9 cellular contexts compared by ENCODE assay signal in the genomic region with DNA sequence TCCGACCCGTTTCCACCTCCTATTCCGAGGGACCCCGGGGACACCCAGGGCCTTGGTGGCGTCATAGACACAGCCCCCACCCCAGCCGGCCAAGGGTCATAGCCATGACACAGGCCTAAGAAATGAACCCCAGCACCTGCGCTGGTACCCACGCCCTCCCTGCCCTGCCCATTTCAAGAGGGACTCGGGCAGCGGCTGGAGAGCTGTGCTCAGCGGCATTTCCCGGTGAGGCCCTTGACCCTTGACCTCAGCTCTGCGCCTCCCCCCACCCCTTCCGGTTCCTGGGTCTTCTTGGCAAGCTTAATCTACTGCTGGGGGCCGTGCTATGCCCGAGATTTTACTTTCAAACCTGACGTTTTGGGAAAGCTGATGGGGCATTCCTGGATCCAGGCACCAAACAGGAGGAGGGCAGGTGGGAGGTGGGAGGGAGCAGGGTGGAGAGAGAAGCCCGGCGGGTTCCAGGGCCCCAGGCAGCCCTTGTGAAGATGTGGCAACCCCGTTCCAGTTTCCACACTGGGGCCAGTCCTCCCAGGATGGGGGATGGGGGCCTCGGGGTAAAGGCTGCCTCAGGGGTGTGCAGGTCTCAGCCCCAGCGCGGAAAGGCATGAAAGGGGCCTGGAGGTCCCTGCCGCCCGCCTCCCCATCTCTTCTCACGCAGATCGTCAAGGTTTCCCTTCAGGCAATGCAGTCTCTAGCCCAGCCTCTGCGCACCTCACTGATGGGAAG. TPM values are rescaled to one million over a fixed set of nuclear protein-coding genes. Genes with fewer than 3 reads are reported as not detected.
DNase-seq lines count a peak whose midpoint lies in the region; ATAC-seq and TF ChIP-seq lines count a peak whose summit lies in the region.
"Had no signal": no experiment of that assay in that cellular context is flagged by ENCODE, and none has a peak within 500 bp of the region (broad histone marks: within the 10 kb centered on the region; RNA-seq: fewer than 3 reads in every experiment).

SLC22A31 (minus strand) TSS at position 414 of the 726 bp plus-strand sequence; CDS start at position 378, 36 bp downstream.

- TF ChIP-seq CTCF in testis (IDR thresholded peaks at IDR 0.05): no peak

- H3K4me3 ChIP-seq in iPS-18a (ENCODE audit: low read length) (peak within 1 kb of the TSS; percentile 44), testis (peak within 1 kb of the TSS; percentile 29 to 36)

- peaks cover 7% of the 10 kb centered on the region for H3K9me3 Mint-ChIP-seq in activated T-cell treated with anti-CD3 and anti-CD28 coated beads, Interleukin-2, amount 50 U/mL, for 4 hours
- H3K9me3 Mint-ChIP-seq in T-cell: peaks cover 0 to 4% (median 0%) of the 10 kb centered on the region in 3 donors

- peaks cover 16% of the 10 kb centered on the region for H3K4me1 Mint-ChIP-seq in activated T-cell treated with anti-CD3 and anti-CD28 coated beads, Interleukin-2, amount 50 U/mL, for 4 hours (ENCODE audit: low read depth)
- peaks cover 0 to 21% (median 13%) of the 10 kb centered on the region in 3 donors for H3K4me1 Mint-ChIP-seq in T-cell

- CTCF ChIA-PET in T-cell (lab: Charles Lee): no interaction called here

- H3K4me3 Mint-ChIP-seq in activated T-cell treated with anti-CD3 and anti-CD28 coated beads, Interleukin-2, amount 50 U/mL, for 4 hours: peak within 1 kb of the TSS; percentile 35
- peak within 1 kb of the TSS; percentile 52 to 62 (median 59) for H3K4me3 Mint-ChIP-seq in T-cell

- H3K27ac ChIP-seq in iPS-18a (ENCODE audit: low read length) (no peak within 1 kb of the TSS), testis (no peak within 1 kb of the TSS)

- H3K36me3 Mint-ChIP-seq in activated T-cell treated with anti-CD3 and anti-CD28 coated beads, Interleukin-2, amount 50 U/mL, for 4 hours (ENCODE audit: insufficient read depth): no peaks in the 10 kb centered on the region
- no peaks in the 10 kb centered on the region for H3K36me3 Mint-ChIP-seq in T-cell

- H3K4me1 ChIP-seq in iPS-18a (ENCODE audit: control insufficient read depth, low read depth, low read length): no peaks in the 10 kb centered on the region
- no peaks in the 10 kb centered on the region for H3K4me1 ChIP-seq in testis

- H3K27me3 Mint-ChIP-seq in activated T-cell treated with anti-CD3 and anti-CD28 coated beads, Interleukin-2, amount 50 U/mL, for 4 hours (ENCODE audit: low read depth): peaks cover 52% of the 10 kb centered on the region
- peaks cover 21 to 54% of the 10 kb centered on the region in 2 donors for H3K27me3 Mint-ChIP-seq in T-cell

- H3K36me3 ChIP-seq in iPS-18a (ENCODE audit: control insufficient read depth, low read depth, low read length) (no peaks in the 10 kb centered on the region), testis (ENCODE audit: low read depth, missing control alignments) (no peaks in the 10 kb centered on the region)

- no peak for TF ChIP-seq POLR2A in testis (IDR thresholded peaks at IDR 0.05)

- H3K27ac Mint-ChIP-seq in T-cell: no peak within 1 kb of the TSS

- POLR2A ChIA-PET in T-cell (lab: Charles Lee): no interaction called here

- no peak for DNase-seq in activated T-cell treated with anti-CD3 and anti-CD28 coated beads, Interleukin-2, amount 50 U/mL, for 4 hours
- DNase-seq in activated T-cell treated with anti-CD3 and anti-CD28 coated beads, Interleukin-2, amount 50 U/mL, for 48 hours: no peak
- DNase-seq in T-cell: no peak
- no peak for DNase-seq in testis
- no peak for DNase-seq in NCI-H82 treated with DMSO at 0.1 percent for 48 hours (lab: John Stamatoyannopoulos, UW; ENCODE audit: unreplicated experiment)
- DNase-seq: NCI-H1048 had no signal

- intact Hi-C loops in testis (cut with DNase I; ENCODE audit: low total_unique reads): no loop called here

- ATAC-seq in activated T-cell treated with anti-CD3 and anti-CD28 coated beads, Interleukin-2, amount 50 U/mL, for 4 hours: no peak
- ATAC-seq in T-cell (replicated peaks in 1 of 4): no peak
- no peak for ATAC-seq in HG02938 (IDR thresholded peaks at IDR 0.05; ENCODE audit: unreplicated experiment)
- ATAC-seq in GM21529 (IDR thresholded peaks at IDR 0.05; ENCODE audit: unreplicated experiment): no peak

- H3K9ac ChIP-seq in iPS-18a (ENCODE audit: low read length): no peak within 1 kb of the TSS

- WGBS in testis, 2 donors: 15% methylated on average over 18 to 28 of the region's 28 CpGs

- H3K9me3 ChIP-seq in iPS-18a (ENCODE audit: control insufficient read depth, low read depth, low read length): no peaks in the 10 kb centered on the region
- H3K9me3 ChIP-seq in testis: no peaks in the 10 kb centered on the region

- H3K27me3 ChIP-seq in iPS-18a (ENCODE audit: control insufficient read depth, insufficient read depth, low read length): peaks cover 52% of the 10 kb centered on the region
- no peaks in the 10 kb centered on the region for H3K27me3 ChIP-seq in testis

RNA-seq across cellular contexts. Expression of gene SLC22A31, which starts in this region (rescaled TPM):
- total RNA-seq in activated T-cell treated with anti-CD3 and anti-CD28 coated beads, Interleukin-2, amount 50 U/mL, for 4 hours: under 1 TPM; 0.49 to 0.66 (median 0.56) TPM
- total RNA-seq in T-cell: 1 to 10 TPM in 3 of 5 donors, under 1 TPM in 2; 0.49 to 2.7 (median 1.3) TPM
- 1 to 10 TPM; 3.9 to 8.2 TPM for total RNA-seq in testis
- 6.2 TPM for polyA plus RNA-seq in testis (ENCODE audit: insufficient read depth, low read depth, low replicate concordance)
